In the genomic region with DNA sequence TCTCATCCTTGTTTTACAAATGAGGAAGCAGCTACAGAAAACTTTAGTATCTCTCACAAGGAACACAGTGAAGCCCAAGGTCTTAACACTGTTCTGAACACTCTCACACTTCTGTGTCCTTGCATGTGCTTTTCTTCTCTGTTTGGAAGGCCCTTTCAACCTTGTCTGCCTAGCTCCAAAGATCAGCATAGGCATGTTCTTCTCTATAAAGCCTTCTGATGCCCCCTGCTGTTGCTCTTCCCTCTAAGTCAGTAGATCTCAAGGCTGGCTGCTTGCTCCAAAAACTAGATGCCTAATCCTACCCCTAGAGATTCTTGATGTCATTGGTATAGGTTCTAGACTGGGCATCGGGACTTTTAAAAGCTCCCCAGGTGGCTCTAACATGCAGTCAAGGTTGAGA, we compare ENCODE assay signal across 8 cellular contexts. TPM values are rescaled to one million over a fixed set of nuclear protein-coding genes. Genes with fewer than 3 reads are reported as not detected.
A peak's percentile ranks its signal among the peaks of the same experiment; 100 is the strongest.
DNase-seq lines count a peak whose midpoint lies in the region; ATAC-seq lines count a peak whose summit lies in the region.

No MANE protein-coding gene starts in this region.

- POLR2A ChIA-PET in CD4-positive, alpha-beta memory T cell (lab: Charles Lee; ENCODE audit: partially characterized antibody) = interaction anchor here (0.5 to 3.3 kb wide), 8 partner anchors 118 to 234 kb away, joined by 3 to 34 read pairs (median 6); partner anchors contain the start of genes ACOT9, EIF2S3, PRDX4 and SAT1

- no peaks in the 10 kb centered on the region for H3K9me3 ChIP-seq in CD4-positive, alpha-beta memory T cell (ENCODE audit: control insufficient read depth in 1 of 2, low read length in 2 of 2)
- no peaks in the 10 kb centered on the region for H3K9me3 ChIP-seq in trophoblast cell (ENCODE audit: insufficient read depth, low read depth, low read length)

- no peak overlapping the region for H3K4me3 ChIP-seq in CD4-positive, alpha-beta memory T cell (ENCODE audit: low read length in 2 of 2)
- H3K4me3 ChIP-seq in trophoblast cell (ENCODE audit: low read depth, low read length) = no peak overlapping the region

- no peak overlapping the region for H2AK5ac ChIP-seq in trophoblast cell (ENCODE audit: low read length)

- H3K14ac ChIP-seq in trophoblast cell (ENCODE audit: low read length) = no peak overlapping the region

- no peaks in the 10 kb centered on the region for H3K36me3 Mint-ChIP-seq in CD4-positive, alpha-beta memory T cell
- H3K36me3 Mint-ChIP-seq in activated T-helper 1 cell treated with anti-CD3 and anti-CD28 coated beads, Interleukin-12 subunit alpha, Interleukin-12 subunit beta, Interleukin-2, Interleukin-4 antibody, amounts not matched to agents 30 ng/mL and 10 ng/mL and 1 ng/mL, durations not matched to agents 14 hours and 24 hours and 36 hours (ENCODE audit: low read depth) = no peaks in the 10 kb centered on the region

- no CpG with 5 or more reads among the region's 1 CpG for WGBS in trophoblast cell (ENCODE audit: extremely low coverage, insufficient coverage, insufficient read length)

- H3K27me3 ChIP-seq in CD4-positive, alpha-beta memory T cell (ENCODE audit: insufficient read depth, low read length) = no peaks in the 10 kb centered on the region
- no peaks in the 10 kb centered on the region for H3K27me3 ChIP-seq in trophoblast cell (ENCODE audit: insufficient read depth, low read length)

- peak; percentile 73 for ATAC-seq in GM18868 (IDR thresholded peaks at IDR 0.05; ENCODE audit: unreplicated experiment)
- ATAC-seq in HG03280 (IDR thresholded peaks at IDR 0.05; ENCODE audit: unreplicated experiment) = peak; percentile 70

- H2BK12ac ChIP-seq in trophoblast cell (ENCODE audit: low read length) = no peak overlapping the region

- no peak overlapping the region for H2BK5ac ChIP-seq in trophoblast cell (ENCODE audit: low read depth, low read length, poor library complexity)

- no peak overlapping the region for H3K4me3 Mint-ChIP-seq in CD4-positive, alpha-beta memory T cell
- H3K4me3 Mint-ChIP-seq in activated T-helper 1 cell treated with anti-CD3 and anti-CD28 coated beads, Interleukin-12 subunit alpha, Interleukin-12 subunit beta, Interleukin-2, Interleukin-4 antibody, amounts not matched to agents 30 ng/mL and 10 ng/mL and 1 ng/mL, durations not matched to agents 14 hours and 24 hours and 36 hours = no peak overlapping the region

- no peaks in the 10 kb centered on the region for H3K27me3 Mint-ChIP-seq in CD4-positive, alpha-beta memory T cell
- H3K27me3 Mint-ChIP-seq in activated T-helper 1 cell treated with anti-CD3 and anti-CD28 coated beads, Interleukin-12 subunit alpha, Interleukin-12 subunit beta, Interleukin-2, Interleukin-4 antibody, amounts not matched to agents 30 ng/mL and 10 ng/mL and 1 ng/mL, durations not matched to agents 14 hours and 24 hours and 36 hours (ENCODE audit: insufficient read depth) = no peaks in the 10 kb centered on the region

- H3K9ac ChIP-seq in trophoblast cell (ENCODE audit: low read length) = no peak overlapping the region

- H3K4ac ChIP-seq in trophoblast cell (ENCODE audit: low read depth, low read length) = no peak overlapping the region

- peak in 4 of 5 donors; percentile 26 to 51 (median 44) for DNase-seq in CD4-positive, alpha-beta memory T cell
- DNase-seq in NCI-H69 (lab: John Stamatoyannopoulos, UW) = peak; percentile 83
- peak; percentile 9 for DNase-seq in activated T-helper 1 cell treated with anti-CD3 and anti-CD28 coated beads, Interleukin-12 subunit alpha, Interleukin-12 subunit beta, Interleukin-2, Interleukin-4 antibody, amounts not matched to agents 30 ng/mL and 10 ng/mL and 1 ng/mL, durations not matched to agents 14 hours and 24 hours and 36 hours (ENCODE audit: low spot score)
- DNase-seq in germinal center (ENCODE audit: low spot score) = peak; percentile 44
- DNase-seq in trophoblast cell = peak; percentile 59 to 78
- DNase-seq in occipital lobe (lab: John Stamatoyannopoulos, UW) = no peak

- H4K8ac ChIP-seq in trophoblast cell (ENCODE audit: low read depth, low read length) = no peak overlapping the region

- H3K4me2 ChIP-seq in trophoblast cell (ENCODE audit: low read length) = no peak overlapping the region

- H3K79me2 ChIP-seq in trophoblast cell (ENCODE audit: control insufficient read depth, insufficient read depth, low read length, poor library complexity) = no peaks in the 10 kb centered on the region

- H3K27ac ChIP-seq in CD4-positive, alpha-beta memory T cell (ENCODE audit: low read depth, low read length) = no peak overlapping the region
- H3K27ac ChIP-seq in trophoblast cell (ENCODE audit: low read depth, low read length) = no peak overlapping the region

- peaks cover 21% of the 10 kb centered on the region for H3K4me1 ChIP-seq in CD4-positive, alpha-beta memory T cell (ENCODE audit: insufficient read depth, low read length)
- peaks cover 0 to 3% of the 10 kb centered on the region in 2 experiments for H3K4me1 ChIP-seq in trophoblast cell (ENCODE audit: control insufficient read depth in 1 of 2, insufficient read depth in 2 of 2, low read length in 2 of 2)

- H3K18ac ChIP-seq in trophoblast cell (ENCODE audit: low read length) = no peak overlapping the region

- H3K79me1 ChIP-seq in trophoblast cell (ENCODE audit: low read length) = no peaks in the 10 kb centered on the region

- H2AFZ ChIP-seq in trophoblast cell (ENCODE audit: insufficient read depth, low read length, poor library complexity) = no peak overlapping the region

- no peaks in the 10 kb centered on the region for H3K9me3 Mint-ChIP-seq in CD4-positive, alpha-beta memory T cell
- H3K9me3 Mint-ChIP-seq in activated T-helper 1 cell treated with anti-CD3 and anti-CD28 coated beads, Interleukin-12 subunit alpha, Interleukin-12 subunit beta, Interleukin-2, Interleukin-4 antibody, amounts not matched to agents 30 ng/mL and 10 ng/mL and 1 ng/mL, durations not matched to agents 14 hours and 24 hours and 36 hours = no peaks in the 10 kb centered on the region

- H3K36me3 ChIP-seq in CD4-positive, alpha-beta memory T cell (ENCODE audit: insufficient read depth, low read length) = no peaks in the 10 kb centered on the region
- H3K36me3 ChIP-seq in trophoblast cell (ENCODE audit: control insufficient read depth in 1 of 2, insufficient read depth in 2 of 2, low read length in 2 of 2) = no peaks in the 10 kb centered on the region

- intact Hi-C loops in CD4-positive, alpha-beta memory T cell (cut with micrococcal nuclease) = loop anchor here (1.0 to 10.0 kb wide), 6 partner anchors 121 to 1917 kb away; no protein-coding TSS in a partner anchor
- intact Hi-C loops in activated T-helper 1 cell treated with anti-CD3 and anti-CD28 coated beads, Interleukin-12 subunit alpha, Interleukin-12 subunit beta, Interleukin-2, Interleukin-4 antibody, amounts not matched to agents 30 ng/mL and 10 ng/mL and 1 ng/mL, durations not matched to agents 14 hours and 24 hours and 36 hours (cut with micrococcal nuclease) = loop anchor here (1.0 to 10.0 kb wide), 5 partner anchors 121 to 265 kb away; partner anchors contain the start of gene PRDX4

- no peak overlapping the region for H4K91ac ChIP-seq in trophoblast cell (ENCODE audit: low read depth, low read length)

- no peak overlapping the region for H2BK120ac ChIP-seq in trophoblast cell (ENCODE audit: insufficient read depth, low read length, poor library complexity)

- H3K23ac ChIP-seq in trophoblast cell (ENCODE audit: low read length) = no peak overlapping the region

- CTCF ChIA-PET in CD4-positive, alpha-beta memory T cell (lab: Charles Lee; ENCODE audit: partially characterized antibody) = interaction anchor here (0.6 to 4.0 kb wide), 49 partner anchors 9 to 1766 kb away, joined by 3 to 93 read pairs (median 4); partner anchors contain the start of genes ACOT9, EIF2S3, KLHL15 and PRDX4

- H4K12ac ChIP-seq in trophoblast cell (ENCODE audit: low read depth, low read length) = no peak overlapping the region

- H3K27ac Mint-ChIP-seq in CD4-positive, alpha-beta memory T cell = no peak overlapping the region
- H3K27ac Mint-ChIP-seq in activated T-helper 1 cell treated with anti-CD3 and anti-CD28 coated beads, Interleukin-12 subunit alpha, Interleukin-12 subunit beta, Interleukin-2, Interleukin-4 antibody, amounts not matched to agents 30 ng/mL and 10 ng/mL and 1 ng/mL, durations not matched to agents 14 hours and 24 hours and 36 hours = no peak overlapping the region

- H3K4me1 Mint-ChIP-seq in CD4-positive, alpha-beta memory T cell = peaks cover 2 to 9% (median 5%) of the 10 kb centered on the region in 4 donors
- H3K4me1 Mint-ChIP-seq in activated T-helper 1 cell treated with anti-CD3 and anti-CD28 coated beads, Interleukin-12 subunit alpha, Interleukin-12 subunit beta, Interleukin-2, Interleukin-4 antibody, amounts not matched to agents 30 ng/mL and 10 ng/mL and 1 ng/mL, durations not matched to agents 14 hours and 24 hours and 36 hours (ENCODE audit: low read depth) = peaks cover 5% of the 10 kb centered on the region

RNA-seq across cellular contexts. Expression of gene APOO, which starts 5.9 kb away (rescaled TPM):
- 1 to 10 TPM; 5.1 to 7.9 TPM for total RNA-seq in CD4-positive, alpha-beta memory T cell
- 10 to 100 TPM; 18.4 to 18.9 TPM for polyA plus RNA-seq in CD4-positive, alpha-beta memory T cell
- 29.0 and 30.0 TPM in 2 replicates for total RNA-seq in activated T-helper 1 cell treated with anti-CD3 and anti-CD28 coated beads, Interleukin-12 subunit alpha, Interleukin-12 subunit beta, Interleukin-2, Interleukin-4 antibody, amounts not matched to agents 30 ng/mL and 10 ng/mL and 1 ng/mL, durations not matched to agents 14 hours and 24 hours and 36 hours
- polyA plus RNA-seq in trophoblast cell (2013) = 42.5 and 48.6 TPM in 2 replicates
- 30.7 TPM for total RNA-seq in occipital lobe

RNA-seq across cellular contexts. Expression of gene CXorf58, which starts 6.0 kb away (rescaled TPM):
- total RNA-seq in CD4-positive, alpha-beta memory T cell = not detected
- polyA plus RNA-seq in CD4-positive, alpha-beta memory T cell = under 1 TPM in 1 of 2 donors, not detected in 1; 0.14 TPM
- not detected in 2 replicates for total RNA-seq in activated T-helper 1 cell treated with anti-CD3 and anti-CD28 coated beads, Interleukin-12 subunit alpha, Interleukin-12 subunit beta, Interleukin-2, Interleukin-4 antibody, amounts not matched to agents 30 ng/mL and 10 ng/mL and 1 ng/mL, durations not matched to agents 14 hours and 24 hours and 36 hours
- 0.03 TPM in 1 of 2 replicates, not detected in the other for polyA plus RNA-seq in trophoblast cell (2013)
- total RNA-seq in occipital lobe = not detected
